In the genomic region with DNA sequence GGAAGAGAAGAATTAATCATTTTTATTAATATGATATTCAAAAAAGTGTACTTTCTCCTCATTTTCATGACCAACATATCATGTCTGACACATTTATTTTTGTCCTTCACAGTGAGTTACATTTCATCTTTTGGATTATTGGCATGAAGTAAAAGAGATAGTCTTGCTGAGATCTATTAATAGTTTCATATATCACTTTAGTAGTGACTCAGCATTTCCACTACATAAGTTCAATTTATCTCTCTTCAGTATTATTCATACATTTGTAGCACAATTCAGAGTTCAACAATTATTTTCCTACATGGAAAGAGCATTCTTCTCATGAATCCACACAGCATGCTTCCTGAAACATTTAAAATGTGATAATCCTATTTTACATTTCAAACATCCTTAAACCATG, we compare ENCODE assay signal across 28 cellular contexts.
"Had no signal": no experiment of that assay in that cellular context is flagged by ENCODE, and none has a peak within 500 bp of the region (broad histone marks: within the 10 kb centered on the region; RNA-seq: fewer than 3 reads in every experiment).

No MANE protein-coding gene starts in this region.

- ATAC-seq: activated CD4-positive, alpha-beta T cell treated with anti-CD3 and anti-CD28 coated beads for 36 hours; activated CD8-positive, alpha-beta memory T cell treated with anti-CD3 and anti-CD28 coated beads, Interleukin-2, amount 10 ng/mL, durations not matched to agents 7 days and 5 days; activated CD8-positive, alpha-beta T cell treated with anti-CD3 and anti-CD28 coated beads, Interleukin-2, amount 10 ng/mL, durations not matched to agents 7 days and 5 days; activated naive CD4-positive, alpha-beta T cell treated with anti-CD3 and anti-CD28 coated beads, Interleukin-2, amount 50 U/mL, for 72 hours; effector memory CD8-positive, alpha-beta T cell; foreskin keratinocyte; gastrocnemius medialis had no signal

- H3K27ac ChIP-seq: ascending aorta, brain microvascular endothelial cell, coronary artery, dorsolateral prefrontal cortex, esophagus muscularis mucosa, foreskin keratinocyte, gastrocnemius medialis had no signal

- H3K9me3 ChIP-seq: ascending aorta, esophagus muscularis mucosa, gastrocnemius medialis had no signal

- H3K4me3 ChIP-seq: ascending aorta, coronary artery, dorsolateral prefrontal cortex, esophagus muscularis mucosa, gastrocnemius medialis, heart left ventricle had no signal

- H3K4me1 ChIP-seq: ascending aorta, esophagus muscularis mucosa, foreskin keratinocyte had no signal

- H3K27me3 ChIP-seq: ascending aorta, brain microvascular endothelial cell, dorsolateral prefrontal cortex, esophagus muscularis mucosa, foreskin keratinocyte, gastrocnemius medialis, heart left ventricle had no signal

- DNase-seq: activated CD4-positive, alpha-beta memory T cell treated with anti-CD3 and anti-CD28 coated beads for 36 hours; activated CD4-positive, alpha-beta T cell treated with anti-CD3 and anti-CD28 coated beads for 36 hours; activated CD4-positive, alpha-beta T cell treated with anti-CD3 and anti-CD28 coated beads, Interleukin-2, amount 10 ng/mL, durations not matched to agents 24 days and 14 days; activated CD4-positive, CD25-positive, alpha-beta regulatory T cell; activated CD4-positive, CD25-positive, alpha-beta regulatory T cell treated with anti-CD3 and anti-CD28 coated beads, Interleukin-2, amount 50 U/mL, for 72 hours; activated CD8-positive, alpha-beta memory T cell treated with anti-CD3 and anti-CD28 coated beads, Interleukin-2, amount 10 ng/mL, durations not matched to agents 7 days and 5 days; activated CD8-positive, alpha-beta memory T cell treated with anti-CD3 and anti-CD28 coated beads, Interleukin-2, amount 50 U/mL, for 4 hours; activated CD8-positive, alpha-beta T cell treated with anti-CD3 and anti-CD28 coated beads, Interleukin-2, amount 10 ng/mL, durations not matched to agents 7 days and 5 days; activated gamma-delta T cell; activated naive CD4-positive, alpha-beta T cell; activated naive CD4-positive, alpha-beta T cell treated with anti-CD3 and anti-CD28 coated beads, Interleukin-2, amount 10 ng/mL, durations not matched to agents 7 days and 5 days; activated naive CD8-positive, alpha-beta T cell treated with anti-CD3 and anti-CD28 coated beads, Interleukin-2, amount 10 ng/mL, durations not matched to agents 7 days and 5 days; activated T-cell treated with anti-CD3 and anti-CD28 coated beads, Interleukin-2, amount 50 U/mL, for 1 hour; activated T-cell treated with anti-CD3 and anti-CD28 coated beads, Interleukin-2, amount 50 U/mL, for 48 hours; brain microvascular endothelial cell; dorsolateral prefrontal cortex; effector CD4-positive, alpha-beta T cell; effector memory CD8-positive, alpha-beta T cell; erythroblast; gastrocnemius medialis; glutamatergic neuron; heart left ventricle; T-helper 2 cell had no signal

- H3K36me3 ChIP-seq: ascending aorta, brain microvascular endothelial cell, esophagus muscularis mucosa, gastrocnemius medialis, heart left ventricle had no signal
